ENCODE assay signal across 1 cellular context in genomic region chr3:121545564-121546455, GRCh38.
TF ChIP-seq lines count a peak whose summit lies in the region.

TSS of gene POLQ (minus strand) at chr3:121545988. CDS start at chr3:121545877, 111 bp downstream.

TF ChIP-seq in GM12878, 131 proteins besides CTCF, POLR2A, EP300 and RAD21 (continued from another document and continues in another):
- 0 out of 2 replicates have a peak, but pooled peaks have one; percentile 27 for TF ChIP-seq CEBPZ (IDR thresholded peaks at IDR 0.05; ENCODE audit: low read depth, low read length)
- peak; percentile 44 for TF ChIP-seq SIX5 (IDR thresholded peaks at IDR 0.05; ENCODE audit: low read depth, low read length, severe bottlenecking)
- no peak for TF ChIP-seq ZNF274 (IDR thresholded peaks at IDR 0.05; ENCODE audit: insufficient read depth, insufficient read length)
- TF ChIP-seq HCFC1 (IDR thresholded peaks at IDR 0.05; ENCODE audit: low read length): peak; percentile 76
- TF ChIP-seq BACH1 (IDR thresholded peaks at IDR 0.05; ENCODE audit: borderline replicate concordance): no peak
- TF ChIP-seq DPF2 (IDR thresholded peaks at IDR 0.05): no peak
- TF ChIP-seq ZBTB40 (IDR thresholded peaks at IDR 0.05; ENCODE audit: borderline replicate concordance): peak; percentile 95
- peak; percentile 59; the same call in 1 of the 2 replicates for TF ChIP-seq MAX (IDR thresholded peaks at IDR 0.05; ENCODE audit: low read depth, low read length)
- peak; percentile 97 for TF ChIP-seq E2F8 (IDR thresholded peaks at IDR 0.05; ENCODE audit: low read depth, partially characterized antibody)
- TF ChIP-seq SMAD5 (IDR thresholded peaks at IDR 0.05; ENCODE audit: low read depth): peak; percentile 49; the same call in 1 of the 2 replicates
- peak; percentile 58; the same call in 1 of the 2 replicates for TF ChIP-seq IKZF1 (conservative IDR thresholded peaks at IDR 0.05)
- TF ChIP-seq ZBTB4 (CRISPR knock-in tag; IDR thresholded peaks at IDR 0.05): no peak
- peak; percentile 79 for TF ChIP-seq NR2C1 (IDR thresholded peaks at IDR 0.05)
- peak in 1 of 2 experiments; percentile 57; a peak in 2 of 3 replicates for TF ChIP-seq EGR1 (IDR thresholded peaks at IDR 0.05; ENCODE audit: borderline replicate concordance in 1 of 2, low read depth in 2 of 2, low read length in 2 of 2)
- 0 out of 2 replicates have a peak, but pooled peaks have one; percentile 71 for TF ChIP-seq HDAC2 (IDR thresholded peaks at IDR 0.05)
- no peak; the same call in 1 of the 2 replicates for TF ChIP-seq LARP7 (IDR thresholded peaks at IDR 0.05)
- TF ChIP-seq TARDBP (IDR thresholded peaks at IDR 0.05; ENCODE audit: borderline replicate concordance): peak; percentile 41; the same call in 1 of the 2 replicates
- TF ChIP-seq RUNX3 (IDR thresholded peaks at IDR 0.05; ENCODE audit: low read length): peak; percentile 73
- TF ChIP-seq GABPA (IDR thresholded peaks at IDR 0.05; ENCODE audit: low read depth): peak; percentile 97
- TF ChIP-seq POU2F2 (IDR thresholded peaks at IDR 0.05; ENCODE audit: borderline replicate concordance, low read depth, low read length): peak; percentile 75; the same call in 1 of the 3 replicates
- no peak; the same call in 1 of the 2 replicates for TF ChIP-seq BMI1 (IDR thresholded peaks at IDR 0.05; ENCODE audit: borderline replicate concordance)
- peak; percentile 68 for TF ChIP-seq CREB1 (IDR thresholded peaks at IDR 0.05; ENCODE audit: low read depth)
- peak; percentile 28; the same call in 1 of the 2 replicates for TF ChIP-seq MTA2 (IDR thresholded peaks at IDR 0.05; ENCODE audit: low read depth)
- TF ChIP-seq POLR2AphosphoS2 (IDR thresholded peaks at IDR 0.05; ENCODE audit: low read depth, low read length): no peak
- TF ChIP-seq CREM (IDR thresholded peaks at IDR 0.05; ENCODE audit: low read depth): peak; percentile 63
- peak; percentile 29; the same call in 1 of the 2 replicates for TF ChIP-seq CBX5 (IDR thresholded peaks at IDR 0.05; ENCODE audit: low read depth)
- TF ChIP-seq ATF7 (IDR thresholded peaks at IDR 0.05; ENCODE audit: low read depth): peak; percentile 30
- peak; percentile 26 for TF ChIP-seq PBX3 (IDR thresholded peaks at IDR 0.05; ENCODE audit: insufficient replicate concordance, low read depth, low read length)
- peak; percentile 85 for TF ChIP-seq RELB (IDR thresholded peaks at IDR 0.05; ENCODE audit: low read depth)
- no peak for TF ChIP-seq SUPT20H (IDR thresholded peaks at IDR 0.05; ENCODE audit: borderline replicate concordance, control insufficient read depth, low read depth, low read length)
- peak in 1 of 2 experiments; percentile 38; a peak in 1 of 4 replicates for TF ChIP-seq IKZF2 (IDR thresholded peaks at IDR 0.05)
- TF ChIP-seq CUX1 (IDR thresholded peaks at IDR 0.05; ENCODE audit: insufficient replicate concordance, low read depth, low read length): no peak
- TF ChIP-seq CHD2 (IDR thresholded peaks at IDR 0.05; ENCODE audit: borderline replicate concordance, low read depth, low read length): peak; percentile 56; the same call in 1 of the 2 replicates
- 0 out of 2 replicates have a peak, but pooled peaks have one; percentile 18 for TF ChIP-seq GATAD2B (conservative IDR thresholded peaks at IDR 0.05; ENCODE audit: low read depth)
- peak; percentile 85 for TF ChIP-seq YY1 (IDR thresholded peaks at IDR 0.05; ENCODE audit: low read depth, low read length)
